Comparison of ENCODE assay signal across 8 cellular contexts in genomic region chr17:47733047-47733413, GRCh38. TPM values are rescaled to one million over a fixed set of nuclear protein-coding genes. Genes with fewer than 3 reads are reported as not detected.
DNase-seq lines count a peak whose midpoint lies in the region; ATAC-seq lines count a peak whose summit lies in the region.

TBX21 (plus strand) TSS chr17:47733236; CDS start chr17:47733455, 219 bp downstream.

- H3K27me3 ChIP-seq in stomach smooth muscle (ENCODE audit: control insufficient read depth in 1 of 2, insufficient read depth in 2 of 2, low read length in 2 of 2): peaks cover 42 to 48% of the 10 kb centered on the region in 2 donors

- peak within 1 kb of the TSS; percentile 19 to 57 for H3K4me3 ChIP-seq in stomach smooth muscle (ENCODE audit: low read length in 2 of 2)

- no peaks in the 10 kb centered on the region for H3K36me3 ChIP-seq in stomach smooth muscle (ENCODE audit: control insufficient read depth in 2 of 2, insufficient read depth in 2 of 2, low read length in 2 of 2)

- peaks cover 69% of the 10 kb centered on the region for H3K4me1 Mint-ChIP-seq in activated CD4-positive, alpha-beta memory T cell treated with anti-CD3 and anti-CD28 coated beads for 36 hours (ENCODE audit: low read depth)
- H3K4me1 Mint-ChIP-seq in effector memory CD8-positive, alpha-beta T cell (ENCODE audit: low read depth in 2 of 2): peaks cover 66 to 73% of the 10 kb centered on the region in 2 donors
- peaks cover 59 to 61% of the 10 kb centered on the region in 2 donors for H3K4me1 Mint-ChIP-seq in natural killer cell treated with Interleukin-12 subunit alpha and Interleukin-12 subunit beta and Interleukin-15 and Interleukin-18, amount 100 ng/mL, for 72 hours (ENCODE audit: low read depth in 2 of 2)

- H3K4me3 Mint-ChIP-seq in activated CD4-positive, alpha-beta memory T cell treated with anti-CD3 and anti-CD28 coated beads for 36 hours: peak within 1 kb of the TSS; percentile 100
- peak within 1 kb of the TSS; percentile 99 for H3K4me3 Mint-ChIP-seq in effector memory CD8-positive, alpha-beta T cell
- peak within 1 kb of the TSS; percentile 96 for H3K4me3 Mint-ChIP-seq in natural killer cell treated with Interleukin-12 subunit alpha and Interleukin-12 subunit beta and Interleukin-15 and Interleukin-18, amount 100 ng/mL, for 72 hours

- CTCF ChIA-PET in activated CD4-positive, alpha-beta memory T cell treated with anti-CD3 and anti-CD28 coated beads for 36 hours (lab: Charles Lee): interaction anchor here (0.5 to 8.0 kb wide), 20 partner anchors 8 to 84 kb away, joined by 3 to 175 read pairs (median 5); partner anchors contain the start of gene KPNB1

- H3K27ac ChIP-seq in stomach smooth muscle (ENCODE audit: low read length): no peak within 1 kb of the TSS

- no peak within 1 kb of the TSS for H3K9ac ChIP-seq in stomach smooth muscle (ENCODE audit: low read length in 2 of 2)

- intact Hi-C loops in activated CD4-positive, alpha-beta memory T cell treated with anti-CD3 and anti-CD28 coated beads for 36 hours (cut with micrococcal nuclease): loop anchor here (1.0 to 5.0 kb wide), 4 partner anchors 12 to 59 kb away; no protein-coding TSS in a partner anchor

- POLR2A ChIA-PET in activated CD4-positive, alpha-beta memory T cell treated with anti-CD3 and anti-CD28 coated beads for 36 hours (lab: Charles Lee): interaction anchor here (0.8 to 5.2 kb wide), 16 partner anchors 9 to 83 kb away, joined by 3 to 29 read pairs (median 6); partner anchors contain the start of genes KPNB1 and TBKBP1

- H3K27ac Mint-ChIP-seq in activated CD4-positive, alpha-beta memory T cell treated with anti-CD3 and anti-CD28 coated beads for 36 hours: peak within 1 kb of the TSS; percentile 93
- peak within 1 kb of the TSS; percentile 98 for H3K27ac Mint-ChIP-seq in effector memory CD8-positive, alpha-beta T cell
- peak within 1 kb of the TSS; percentile 92 to 99 for H3K27ac Mint-ChIP-seq in natural killer cell treated with Interleukin-12 subunit alpha and Interleukin-12 subunit beta and Interleukin-15 and Interleukin-18, amount 100 ng/mL, for 72 hours

- H3K4me1 ChIP-seq in stomach smooth muscle (ENCODE audit: control insufficient read depth, insufficient read depth, low read length): peaks cover 7% of the 10 kb centered on the region

- no peaks in the 10 kb centered on the region for H3K9me3 Mint-ChIP-seq in activated CD4-positive, alpha-beta memory T cell treated with anti-CD3 and anti-CD28 coated beads for 36 hours
- H3K9me3 Mint-ChIP-seq in effector memory CD8-positive, alpha-beta T cell: no peaks in the 10 kb centered on the region
- H3K9me3 Mint-ChIP-seq in natural killer cell treated with Interleukin-12 subunit alpha and Interleukin-12 subunit beta and Interleukin-15 and Interleukin-18, amount 100 ng/mL, for 72 hours: no peaks in the 10 kb centered on the region

- H3K9me3 ChIP-seq in stomach smooth muscle (ENCODE audit: control insufficient read depth in 2 of 2, low read length in 2 of 2): no peaks in the 10 kb centered on the region

- ATAC-seq in HG03064 (IDR thresholded peaks at IDR 0.05; ENCODE audit: low read depth, unreplicated experiment): peak; percentile 42
- ATAC-seq in effector memory CD8-positive, alpha-beta T cell (replicated peaks): peak; percentile 80
- ATAC-seq in natural killer cell treated with Interleukin-12 subunit alpha and Interleukin-12 subunit beta and Interleukin-15 and Interleukin-18, amount 100 ng/mL, for 72 hours: peak; percentile 88 to 91

- peaks cover 32% of the 10 kb centered on the region for H3K36me3 Mint-ChIP-seq in activated CD4-positive, alpha-beta memory T cell treated with anti-CD3 and anti-CD28 coated beads for 36 hours
- peaks cover 50% of the 10 kb centered on the region for H3K36me3 Mint-ChIP-seq in effector memory CD8-positive, alpha-beta T cell (ENCODE audit: insufficient read depth)
- peaks cover 27% of the 10 kb centered on the region for H3K36me3 Mint-ChIP-seq in natural killer cell treated with Interleukin-12 subunit alpha and Interleukin-12 subunit beta and Interleukin-15 and Interleukin-18, amount 100 ng/mL, for 72 hours

- H3K27me3 Mint-ChIP-seq in activated CD4-positive, alpha-beta memory T cell treated with anti-CD3 and anti-CD28 coated beads for 36 hours: no peaks in the 10 kb centered on the region
- no peaks in the 10 kb centered on the region for H3K27me3 Mint-ChIP-seq in effector memory CD8-positive, alpha-beta T cell
- H3K27me3 Mint-ChIP-seq in natural killer cell treated with Interleukin-12 subunit alpha and Interleukin-12 subunit beta and Interleukin-15 and Interleukin-18, amount 100 ng/mL, for 72 hours: no peaks in the 10 kb centered on the region

- DNase-seq in NK-92 treated with Interleukin-12 subunit alpha and Interleukin-12 subunit beta, amount 100 ng/mL, for 24 hours (lab: John Stamatoyannopoulos, UW): peak; percentile 94
- DNase-seq in NK-92 (lab: John Stamatoyannopoulos, UW; ENCODE audit: unreplicated experiment) (no peak), NCI-H510A (lab: John Stamatoyannopoulos, UW) (peak; percentile 58)
- peak; percentile 94 for DNase-seq in activated CD4-positive, alpha-beta memory T cell treated with anti-CD3 and anti-CD28 coated beads for 36 hours
- DNase-seq in effector memory CD8-positive, alpha-beta T cell: peak; percentile 92 to 94 (median 92)
- DNase-seq in natural killer cell treated with Interleukin-12 subunit alpha and Interleukin-12 subunit beta and Interleukin-15 and Interleukin-18, amount 100 ng/mL, for 72 hours (ENCODE audit: low spot score): peak; percentile 95

RNA-seq across cellular contexts. Expression of gene TBX21, which starts in this region (rescaled TPM):
- 10 to 100 TPM; 57.7 to 58.2 TPM for total RNA-seq in activated CD4-positive, alpha-beta memory T cell treated with anti-CD3 and anti-CD28 coated beads for 36 hours
- 100 to 1,000 TPM; 234 to 437 TPM for total RNA-seq in natural killer cell treated with Interleukin-12 subunit alpha and Interleukin-12 subunit beta and Interleukin-15 and Interleukin-18, amount 100 ng/mL, for 72 hours
